ENCODE assay signal across 15 cellular contexts in genomic region chr22:31897842-31898241, GRCh38. TPM values are rescaled to one million over a fixed set of nuclear protein-coding genes. Genes with fewer than 3 reads are reported as not detected.
A peak's percentile ranks its signal among the peaks of the same experiment; 100 is the strongest.
DNase-seq lines count a peak whose midpoint lies in the region; ATAC-seq and TF ChIP-seq lines count a peak whose summit lies in the region.
"Had no signal": no experiment of that assay in that cellular context is flagged by ENCODE, and none has a peak within 500 bp of the region (broad histone marks: within the 10 kb centered on the region; RNA-seq: fewer than 3 reads in every experiment).

No MANE protein-coding gene starts in this region.

- H3K79me2 ChIP-seq in osteoblast (ENCODE audit: insufficient read depth, low read length): no peaks in the 10 kb centered on the region

- no peak overlapping the region for H3K4me3 ChIP-seq in osteoblast (ENCODE audit: insufficient read depth, low read length)
- H3K4me3 ChIP-seq: heart left ventricle had no signal

- no peak for TF ChIP-seq CTCF in osteoblast (IDR thresholded peaks at IDR 0.05; ENCODE audit: extremely low read depth, low read depth, low read length)

- H3K4me2 ChIP-seq in osteoblast (ENCODE audit: insufficient read depth, low read length): no peak overlapping the region

- H3K27ac ChIP-seq in angular gyrus (ENCODE audit: low read depth, low read length) (peak overlapping the region; percentile 92), osteoblast (ENCODE audit: low read depth, low read length) (peak overlapping the region; percentile 2)
- H3K27ac ChIP-seq: heart left ventricle had no signal

- no peaks in the 10 kb centered on the region for H4K20me1 ChIP-seq in osteoblast (ENCODE audit: insufficient read depth, low read length)

- intact Hi-C loops in head of caudate nucleus (cut with DNase I): loop anchor here (10.0 kb wide), 1 partner anchor 47 kb away; the partner anchor contains the start of gene YWHAH

- no peaks in the 10 kb centered on the region for H3K27me3 ChIP-seq in osteoblast (ENCODE audit: insufficient read depth, low read length)
- H3K27me3 ChIP-seq: heart left ventricle had no signal

- no peak overlapping the region for H2AFZ ChIP-seq in osteoblast (ENCODE audit: low read length)

- DNase-seq in EL (peak; percentile 23), head of caudate nucleus (peak in 28 of 42 donors; percentile 16 to 73 (median 39)), osteoblast (ENCODE audit: insufficient read length, low spot score, missing footprints) (no peak)
- DNase-seq in stimulated activated CD4-positive, alpha-beta T cell treated with anti-CD3 and anti-CD28 coated beads, Interleukin-4, amount 100 ng/mL, for 4 hours: no peak
- DNase-seq: AML-193; amniotic stem cell; heart left ventricle; NCI-H187 treated with DMSO at 0.1 percent for 48 hours; NCI-H524 treated with DMSO at 0.1 percent for 48 hours; stimulated activated naive CD8-positive, alpha-beta T cell treated with anti-CD3 and anti-CD28 coated beads, Interleukin-15, amount 100 ng/mL, for 72 hours had no signal

- no peaks in the 10 kb centered on the region for H3K4me1 ChIP-seq in osteoblast (ENCODE audit: insufficient read depth, low read length)
- H3K4me1 ChIP-seq: heart left ventricle had no signal

- peaks cover 15% of the 10 kb centered on the region for H3K36me3 ChIP-seq in osteoblast (ENCODE audit: insufficient read depth, low read length)

- ATAC-seq in HG02973 (IDR thresholded peaks at IDR 0.05; ENCODE audit: unreplicated experiment): no peak
- ATAC-seq in HG03108 (IDR thresholded peaks at IDR 0.05; ENCODE audit: unreplicated experiment): no peak
- no peak for ATAC-seq in HG02885 (IDR thresholded peaks at IDR 0.05; ENCODE audit: poor library complexity, unreplicated experiment)
- ATAC-seq: heart left ventricle; SK-N-SH treated with all-trans-retinoic acid at 6 μM for 48 hours; stimulated activated naive CD8-positive, alpha-beta T cell treated with anti-CD3 and anti-CD28 coated beads, Interleukin-15, amount 100 ng/mL, for 72 hours had no signal

- no peaks in the 10 kb centered on the region for H3K9me3 ChIP-seq in osteoblast (ENCODE audit: low read depth, low read length)
- H3K9me3 ChIP-seq: heart left ventricle had no signal

RNA-seq across cellular contexts. Expression of gene YWHAH, which starts 46.5 kb away (rescaled TPM):
- 146 and 151 TPM in 2 replicates for total RNA-seq in osteoblast

Comparison
In these comparisons a context has a peak if more than half of its experiments do, and no peak if none do; other contexts are left out.
1. DNase-seq: peak in EL (single experiment) and head of caudate nucleus (28 of 42); none in osteoblast (single experiment) and stimulated activated CD4-positive, alpha-beta T cell treated with anti-CD3 and anti-CD28 coated beads, Interleukin-4, amount 100 ng/mL, for 4 hours (0 of 2).